8 cellular contexts compared by ENCODE assay signal in the genomic region with DNA sequence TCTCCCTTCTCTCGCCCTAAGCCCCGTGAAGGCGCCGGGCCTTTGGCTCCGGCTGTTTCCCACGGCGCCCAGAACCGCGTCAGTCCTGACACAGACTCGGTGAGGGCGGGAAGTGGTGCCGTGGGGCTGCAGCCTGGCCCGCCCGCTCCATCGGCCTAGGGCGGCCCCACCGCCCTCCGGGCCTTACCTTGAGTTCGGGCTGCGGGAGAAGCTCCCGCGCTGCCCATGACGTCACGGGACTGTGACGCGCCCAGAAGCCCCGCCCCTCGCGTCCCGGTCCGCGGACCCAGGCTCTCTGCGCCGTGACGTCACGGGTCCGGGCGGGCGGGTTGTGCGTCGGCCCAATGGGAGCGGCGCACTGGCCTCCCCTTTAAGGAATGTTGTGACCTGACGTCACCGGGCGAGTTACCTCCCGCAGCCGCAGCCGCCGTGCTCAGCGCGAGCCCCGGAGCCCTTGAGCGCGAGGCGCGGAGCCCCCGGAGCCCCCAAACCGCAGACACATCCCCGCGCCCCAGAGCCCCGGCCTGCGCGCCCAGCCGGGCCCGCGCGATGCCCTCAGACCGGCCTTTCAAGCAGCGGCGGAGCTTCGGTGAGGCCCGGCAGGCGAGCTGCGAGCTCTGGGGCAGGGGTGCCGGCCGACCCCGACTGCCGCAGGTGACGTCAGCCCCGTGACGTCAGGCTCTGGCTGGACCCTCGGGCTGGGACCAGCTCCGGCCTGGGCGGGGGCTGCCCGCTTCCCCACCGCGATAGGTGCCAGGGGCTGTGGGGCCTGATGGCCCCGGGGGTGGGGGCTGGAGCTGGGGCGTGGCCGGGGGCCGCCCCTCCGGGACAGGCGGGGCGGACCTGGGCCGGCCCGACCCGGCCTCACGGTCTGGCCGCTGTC. TPM values are rescaled to one million over a fixed set of nuclear protein-coding genes. Genes with fewer than 3 reads are reported as not detected.
DNase-seq lines count a peak whose midpoint lies in the region; ATAC-seq lines count a peak whose summit lies in the region.

MAP1LC3A (plus strand) TSS at position 399 of the 883 bp plus-strand sequence; CDS start at position 550, 151 bp downstream.

- ATAC-seq in GM19467 (IDR thresholded peaks at IDR 0.05; ENCODE audit: unreplicated experiment) = no peak

- H3K27me3 Mint-ChIP-seq in immature natural killer cell (ENCODE audit: low read depth in 3 of 3) = peaks cover 10 to 18% (median 13%) of the 10 kb centered on the region in 3 donors

- peak within 1 kb of the TSS; percentile 31 to 99 (median 83) for H3K27ac ChIP-seq in skin epidermis

- peaks cover 8 to 10% of the 10 kb centered on the region in 2 donors for H3K4me1 Mint-ChIP-seq in immature natural killer cell

- H3K4me3 Mint-ChIP-seq in immature natural killer cell = peak within 1 kb of the TSS; percentile 84 to 96 (median 90)

- DNase-seq in DMS79 treated with DMSO at 0.1 percent for 48 hours (lab: John Stamatoyannopoulos, UW) (peak; percentile 27), DMS79 (lab: John Stamatoyannopoulos, UW) (no peak), Kasumi-1 (lab: John Stamatoyannopoulos, UW) (peak; percentile 15 to 48), immature natural killer cell (peak; percentile 95 to 97 (median 96))
- DNase-seq in activated CD4-positive, CD25-positive, alpha-beta regulatory T cell treated with anti-CD3 and anti-CD28 coated beads, Interleukin-2, amount 50 U/mL, for 72 hours = peak; percentile 92
- DNase-seq in central memory CD4-positive, alpha-beta T cell = peak; percentile 94

- H3K9me3 Mint-ChIP-seq in immature natural killer cell = no peaks in the 10 kb centered on the region

- peak within 1 kb of the TSS; percentile 48 to 75 (median 56) for H3K4me3 ChIP-seq in skin epidermis

- H3K27ac Mint-ChIP-seq in immature natural killer cell = peak within 1 kb of the TSS; percentile 90 to 98 (median 96)

- H3K36me3 Mint-ChIP-seq in immature natural killer cell = no peaks in the 10 kb centered on the region

RNA-seq across cellular contexts. Expression of gene MAP1LC3A, which starts in this region (rescaled TPM):
- 1 to 10 TPM in 2 of 3 donors, under 1 TPM in 1; 0.74 to 4.2 (median 3.1) TPM for polyA plus RNA-seq in immature natural killer cell
